In the genomic region with DNA sequence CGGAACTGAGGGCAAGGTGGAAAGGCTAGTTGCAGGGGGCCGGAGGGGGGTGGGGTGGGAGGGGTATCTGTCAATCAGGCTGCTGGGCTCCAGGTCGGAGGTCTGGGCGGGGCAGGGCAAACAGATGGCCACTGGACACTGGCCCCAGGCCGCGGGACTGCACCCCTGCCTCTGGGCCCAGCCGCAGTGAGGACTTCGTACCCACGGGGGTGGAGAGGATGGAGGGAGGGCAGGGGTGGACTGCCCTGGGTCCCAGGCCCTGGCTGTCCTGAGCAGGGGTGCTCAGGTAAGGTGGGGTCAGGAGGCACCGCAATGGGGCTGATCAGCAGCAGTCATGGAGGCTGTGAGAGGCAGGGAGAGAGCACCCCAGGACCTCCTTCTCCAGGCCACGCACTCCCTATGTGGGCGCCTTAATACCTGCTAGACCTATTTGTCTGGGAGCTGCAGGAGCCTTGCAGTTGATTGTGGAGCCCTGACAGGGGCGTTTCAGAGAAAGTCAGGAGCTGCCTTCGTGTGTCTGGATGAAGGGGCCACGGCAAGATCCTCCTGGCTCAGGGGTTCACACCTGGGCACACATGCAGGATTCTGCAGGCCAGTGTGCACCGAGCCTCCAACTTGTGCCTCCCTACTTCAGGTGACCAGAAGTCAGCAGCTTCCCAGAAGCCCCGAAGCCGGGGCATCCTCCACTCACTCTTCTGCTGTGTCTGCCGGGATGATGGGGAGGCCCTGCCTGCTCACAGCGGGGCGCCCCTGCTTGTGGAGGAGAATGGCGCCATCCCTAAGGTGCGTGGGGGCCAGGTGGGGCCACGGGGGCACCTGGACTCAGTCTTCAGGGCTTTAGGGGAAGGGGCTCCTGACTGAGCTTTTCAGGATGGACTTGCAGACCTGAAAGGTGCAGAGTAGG, we compare ENCODE assay signal across 9 cellular contexts. TPM values are rescaled to one million over a fixed set of nuclear protein-coding genes. Genes with fewer than 3 reads are reported as not detected.
DNase-seq lines count a peak whose midpoint lies in the region; ATAC-seq and TF ChIP-seq lines count a peak whose summit lies in the region.
"Had no signal": no experiment of that assay in that cellular context is flagged by ENCODE, and none has a peak within 500 bp of the region (broad histone marks: within the 10 kb centered on the region; RNA-seq: fewer than 3 reads in every experiment).

No MANE protein-coding gene starts in this region.

- peaks cover 11% of the 10 kb centered on the region for H3K36me3 Mint-ChIP-seq in CD4-positive, CD25-positive, alpha-beta regulatory T cell
- H3K36me3 Mint-ChIP-seq in endothelial cell (ENCODE audit: low read depth, unreplicated experiment) (peaks cover 10% of the 10 kb centered on the region), nephron progenitor cell (ENCODE audit: low read depth) (peaks cover 17% of the 10 kb centered on the region)

- peaks cover 84% of the 10 kb centered on the region for H3K4me1 ChIP-seq in CD4-positive, CD25-positive, alpha-beta regulatory T cell (ENCODE audit: control insufficient read depth, insufficient read depth, low read length, poor library complexity, severe bottlenecking)

- peak overlapping the region; percentile 32 for H3K4me3 ChIP-seq in CD4-positive, CD25-positive, alpha-beta regulatory T cell (ENCODE audit: low read depth, low read length)

- H3K27ac Mint-ChIP-seq in CD4-positive, CD25-positive, alpha-beta regulatory T cell = peak overlapping the region in 2 of 3 donors; percentile 51 to 74
- H3K27ac Mint-ChIP-seq in endothelial cell (ENCODE audit: unreplicated experiment) (no peak overlapping the region), nephron progenitor cell (no peak overlapping the region)

- H3K27me3 Mint-ChIP-seq in CD4-positive, CD25-positive, alpha-beta regulatory T cell = peaks cover 7% of the 10 kb centered on the region
- peaks cover 13% of the 10 kb centered on the region for H3K27me3 Mint-ChIP-seq in endothelial cell (ENCODE audit: unreplicated experiment)
- H3K27me3 Mint-ChIP-seq in nephron progenitor cell (ENCODE audit: low read depth, poor library complexity) = peaks cover 29% of the 10 kb centered on the region

- H3K4me3 Mint-ChIP-seq in CD4-positive, CD25-positive, alpha-beta regulatory T cell = peak overlapping the region; percentile 89 to 97 (median 93)
- H3K4me3 Mint-ChIP-seq in endothelial cell (ENCODE audit: unreplicated experiment) = peak overlapping the region; percentile 31
- peak overlapping the region; percentile 94 for H3K4me3 Mint-ChIP-seq in nephron progenitor cell

- TF ChIP-seq CTCF in endothelial cell (IDR thresholded peaks at IDR 0.05; ENCODE audit: unreplicated experiment) (no peak), nephron progenitor cell (IDR thresholded peaks at IDR 0.05) (no peak)

- peaks cover 17% of the 10 kb centered on the region for H3K36me3 ChIP-seq in CD4-positive, CD25-positive, alpha-beta regulatory T cell (ENCODE audit: control insufficient read depth, insufficient read depth, low read length)

- H3K4me1 Mint-ChIP-seq in CD4-positive, CD25-positive, alpha-beta regulatory T cell = peaks cover 0 to 64% (median 29%) of the 10 kb centered on the region in 4 donors
- H3K4me1 Mint-ChIP-seq in endothelial cell (ENCODE audit: unreplicated experiment) = peaks cover 24% of the 10 kb centered on the region
- H3K4me1 Mint-ChIP-seq in nephron progenitor cell = peaks cover 42% of the 10 kb centered on the region

- peaks cover 0 to 2% (median 0%) of the 10 kb centered on the region in 7 donors for H3K9me3 Mint-ChIP-seq in CD4-positive, CD25-positive, alpha-beta regulatory T cell
- H3K9me3 Mint-ChIP-seq in endothelial cell (ENCODE audit: unreplicated experiment) (no peaks in the 10 kb centered on the region), nephron progenitor cell (no peaks in the 10 kb centered on the region)

- no peaks in the 10 kb centered on the region for H3K27me3 ChIP-seq in CD4-positive, CD25-positive, alpha-beta regulatory T cell (ENCODE audit: control insufficient read depth, insufficient read depth, low read length)

- no peak for DNase-seq in CD4-positive, CD25-positive, alpha-beta regulatory T cell
- DNase-seq in OCI-M1 (lab: John Stamatoyannopoulos, UW) = peak; percentile 26
- DNase-seq in endothelial cell (ENCODE audit: low spot score) = no peak
- DNase-seq in nephron progenitor cell = peak; percentile 44
- no peak for DNase-seq in CD1c-positive myeloid dendritic cell (ENCODE audit: extremely low spot score)
- no peak for DNase-seq in putamen (ENCODE audit: low spot score)
- DNase-seq in MV-4-11 (lab: John Stamatoyannopoulos, UW) = no peak

- H3K27ac ChIP-seq in CD4-positive, CD25-positive, alpha-beta regulatory T cell (ENCODE audit: insufficient read depth, low read length, poor library complexity, severe bottlenecking) = peak overlapping the region; percentile 94

- no peaks in the 10 kb centered on the region for H3K9me3 ChIP-seq in CD4-positive, CD25-positive, alpha-beta regulatory T cell (ENCODE audit: control insufficient read depth in 2 of 2, low read length in 2 of 2)

- ATAC-seq in CD4-positive, CD25-positive, alpha-beta regulatory T cell (ENCODE audit: low read depth in 2 of 2) = no peak
- ATAC-seq in GM19351 (IDR thresholded peaks at IDR 0.05; ENCODE audit: unreplicated experiment) = no peak

RNA-seq across cellular contexts. Expression of a gene that starts 1.5 kb away (rescaled TPM):
- 146 TPM for total RNA-seq in CD4-positive, CD25-positive, alpha-beta regulatory T cell
- 10 to 100 TPM; 18.8 to 29.4 (median 25.0) TPM for polyA plus RNA-seq in CD4-positive, CD25-positive, alpha-beta regulatory T cell
- 106 TPM for total RNA-seq in endothelial cell (ENCODE audit: unreplicated experiment)

RNA-seq across cellular contexts. Expression of a gene that starts 17.7 kb away (rescaled TPM):
- 2.1 TPM for total RNA-seq in CD4-positive, CD25-positive, alpha-beta regulatory T cell
- polyA plus RNA-seq in CD4-positive, CD25-positive, alpha-beta regulatory T cell = under 1 TPM in 3 of 4 donors, not detected in 1; 0.08 to 0.28 (median 0.09) TPM
- total RNA-seq in endothelial cell (ENCODE audit: unreplicated experiment) = 0.44 TPM
- total RNA-seq: pulmonary artery endothelial cell had no signal

RNA-seq across cellular contexts. Expression of a gene that starts 19.1 kb away (rescaled TPM):
- total RNA-seq in CD4-positive, CD25-positive, alpha-beta regulatory T cell = 0.54 TPM
- 1 to 10 TPM in 1 of 4 donors, under 1 TPM in 3; 0.47 to 1.4 (median 0.87) TPM for polyA plus RNA-seq in CD4-positive, CD25-positive, alpha-beta regulatory T cell
- not detected for total RNA-seq in endothelial cell (ENCODE audit: unreplicated experiment)
- total RNA-seq: pulmonary artery endothelial cell had no signal

RNA-seq across cellular contexts. Expression of a gene that starts 44.5 kb away (rescaled TPM):
- not detected for total RNA-seq in CD4-positive, CD25-positive, alpha-beta regulatory T cell
- not detected for polyA plus RNA-seq in CD4-positive, CD25-positive, alpha-beta regulatory T cell
- not detected for total RNA-seq in endothelial cell (ENCODE audit: unreplicated experiment)
- total RNA-seq: pulmonary artery endothelial cell had no signal

Comparison
In these comparisons a context has a peak if more than half of its experiments do, and no peak if none do; other contexts are left out.
1. DNase-seq: peak in OCI-M1 (single experiment) and nephron progenitor cell (single experiment); none in CD4-positive, CD25-positive, alpha-beta regulatory T cell (0 of 3), endothelial cell (single experiment), CD1c-positive myeloid dendritic cell (single experiment), putamen (single experiment) and MV-4-11 (single experiment).
2. H3K27ac Mint-ChIP-seq: peak in CD4-positive, CD25-positive, alpha-beta regulatory T cell (2 of 3); none in endothelial cell (single experiment) and nephron progenitor cell (single experiment).
3. H3K4me3 Mint-ChIP-seq: peak in every context shown above with its lines; median percentile 94 in nephron progenitor cell; 93 in CD4-positive, CD25-positive, alpha-beta regulatory T cell; 31 in endothelial cell.